Comparison of ENCODE assay signal across 8 cellular contexts in genomic region chr7:55255501-55256445, GRCh38.
DNase-seq lines count a peak whose midpoint lies in the region; ATAC-seq, FAIRE-seq and TF ChIP-seq lines count a peak whose summit lies in the region.

No MANE protein-coding gene starts in this region.

- no peaks in the 10 kb centered on the region for H3K79me2 ChIP-seq in HepG2 (ENCODE audit: insufficient read depth, low read length)

- H3K9ac ChIP-seq in HepG2 (ENCODE audit: insufficient read depth, low read depth, low read length) = peak overlapping the region; percentile 48

- BruUV-seq in HepG2 (replicated peaks; lab: Mats Ljungman, UMichigan) = no TSS peak

- intact Hi-C loops in HepG2 (cut with micrococcal nuclease; ENCODE audit: unreplicated experiment) = loop anchor here (1.0 to 2.0 kb wide), 7 partner anchors 67 to 481 kb away; no protein-coding TSS in a partner anchor

- TF ChIP-seq POLR2A in A549 (IDR thresholded peaks at IDR 0.05; ENCODE audit: low read length) (no peak), HepG2 (IDR thresholded peaks at IDR 0.05; ENCODE audit: insufficient read depth in 1 of 2, low read depth in 2 of 2, low read length in 2 of 2) (no peak)

- H3K4me3 ChIP-seq in A549 (peak overlapping the region; percentile 69), coronary artery (peak overlapping the region; percentile 74), HepG2 (replicated peaks in 1 of 3; ENCODE audit: insufficient read depth in 1 of 3, low read depth in 2 of 3, low read length in 3 of 3) (peak overlapping the region; percentile 47 to 76 (median 48))

- 28% methylated on average over 38 of the region's 43 CpGs for WGBS in A549 (ENCODE audit: missing lambda C conversion rate)
- WGBS in HepG2 (ENCODE audit: low lambda C conversion rate) = 31% methylated on average over 16 of the region's 43 CpGs

- H3K36me3 ChIP-seq in HepG2 (replicated peaks in 1 of 2; ENCODE audit: control insufficient read depth in 1 of 2, insufficient read depth in 2 of 2, low read length in 2 of 2) = no peaks in the 10 kb centered on the region

- FAIRE-seq in A549 (lab: Jason Lieb, UNC) (no peak), GM18507 (lab: Jason Lieb, UNC) (peak; percentile 69), HepG2 (lab: Jason Lieb, UNC) (no peak)

- peaks cover 0 to 23% of the 10 kb centered on the region in 2 experiments; a peak in 3 of 5 replicates for H3K27me3 ChIP-seq in HepG2 (ENCODE audit: control insufficient read depth in 1 of 2, insufficient read depth in 2 of 2, low read length in 2 of 2)

- TF ChIP-seq EP300 in A549 (IDR thresholded peaks at IDR 0.05) = no peak
- no peak for TF ChIP-seq EP300 in HepG2 (IDR thresholded peaks at IDR 0.05; ENCODE audit: low read depth in 2 of 2, low read length in 2 of 2)
- no peak for TF ChIP-seq EP300 in HepG2 (CRISPR knock-in tag; IDR thresholded peaks at IDR 0.05; ENCODE audit: borderline replicate concordance)

- POLR2A ChIA-PET in A549 (lab: Yijun Ruan, JAX) (interaction anchor here (1.5 to 2.3 kb wide), 4 partner anchors 110 to 496 kb away, joined by 7 to 12 read pairs (median 9); partner anchors contain the start of gene SEC61G), HepG2 (lab: Yijun Ruan, JAX) (interaction anchor here (0.7 to 3.0 kb wide), 7 partner anchors 67 to 496 kb away, joined by 3 to 17 read pairs (median 5); partner anchors contain the start of gene SEC61G)

- CTCF ChIA-PET in A549 (lab: Yijun Ruan, JAX) = interaction anchor here (0.6 to 12.6 kb wide), 118 partner anchors 12 to 705 kb away, joined by 3 to 742 read pairs (median 5); partner anchors contain the start of genes EGFR, LANCL2 and SEC61G
- CTCF ChIA-PET in HepG2 (lab: Yijun Ruan, JAX; ENCODE audit: low intra/inter-chr PET ratio, low total read pairs) = interaction anchor here (0.7 to 3.8 kb wide), 8 partner anchors 103 to 484 kb away, joined by 3 to 98 read pairs (median 4); no protein-coding TSS in a partner anchor

- no peaks in the 10 kb centered on the region for H3K9me3 ChIP-seq in A549
- H3K9me3 ChIP-seq in HepG2 (ENCODE audit: low read length) = no peaks in the 10 kb centered on the region

- in situ Hi-C loops in HepG2 (cut with HindIII; ENCODE audit: extremely low pct_ligation_motif_present, low pct_unique_long_range_greater_than_20kb) = loop anchor here (10.0 kb wide), 1 partner anchor 111 kb away; no protein-coding TSS in a partner anchor

- H4K20me1 ChIP-seq in HepG2 (ENCODE audit: insufficient read depth, low read length) = no peaks in the 10 kb centered on the region

- H3K4me2 ChIP-seq in A549 (peak overlapping the region; percentile 96), HepG2 (ENCODE audit: low read depth, low read length) (peak overlapping the region; percentile 89)

- peak; percentile 89 to 91 for ATAC-seq in A549
- ATAC-seq in HG03025 (IDR thresholded peaks at IDR 0.05; ENCODE audit: low FRiP score, unreplicated experiment) = peak; percentile 89
- ATAC-seq in HepG2 = peak; percentile 91

- TF ChIP-seq CTCF in A549 (IDR thresholded peaks at IDR 0.05) (peak; percentile 82), coronary artery (IDR thresholded peaks at IDR 0.05) (peak; percentile 82), HepG2 (CRISPR knock-in tag; IDR thresholded peaks at IDR 0.05) (peak; percentile 97)

- H3K27ac ChIP-seq in A549 (peak overlapping the region; percentile 91 to 95), coronary artery (no peak overlapping the region), HepG2 (ENCODE audit: extremely low read length, insufficient read depth, low read length) (no peak overlapping the region)

- DNase-seq in A549 (ENCODE audit: low read depth in 1 of 2, low spot score in 1 of 2) = peak; percentile 71 to 85
- DNase-seq in GM18507 (ENCODE audit: extremely low spot score, insufficient read length, low read depth) = peak; percentile 65
- DNase-seq in NCI-H2196 (lab: John Stamatoyannopoulos, UW; ENCODE audit: unreplicated experiment) = peak; percentile 83
- DNase-seq in activated CD4-positive, alpha-beta T cell treated with anti-CD3 and anti-CD28 coated beads for 4 hours = peak; percentile 56 to 69
- peak; percentile 85 for DNase-seq in coronary artery (ENCODE audit: low spot score)
- DNase-seq in HepG2 (ENCODE audit: low spot score) = peak; percentile 61
- DNase-seq in stimulated activated CD4-positive, alpha-beta T cell treated with anti-CD3 and anti-CD28 coated beads, Interleukin-2, amount 100 ng/mL, for 48 hours = peak; percentile 72 to 84

- H3K4me1 ChIP-seq in A549 (peaks cover 4% of the 10 kb centered on the region; the same call in 1 of the 3 replicates), HepG2 (ENCODE audit: insufficient read depth, low read length) (peaks cover 17% of the 10 kb centered on the region)

- H2AFZ ChIP-seq in HepG2 (ENCODE audit: low read length) = no peak overlapping the region

- peak; percentile 91 to 94 for TF ChIP-seq RAD21 in A549 (conservative IDR thresholded peaks at IDR 0.05 in 1 of 2, IDR thresholded peaks at IDR 0.05 in 1 of 2)
- peak; percentile 96 for TF ChIP-seq RAD21 in HepG2 (CRISPR knock-in tag; IDR thresholded peaks at IDR 0.05)

TF ChIP-seq in A549, 52 proteins besides CTCF, POLR2A, EP300 and RAD21 (continues in another document):
- TF ChIP-seq USF2 (IDR thresholded peaks at IDR 0.05) (peak; percentile 49), MAX (IDR thresholded peaks at IDR 0.05) (peak; percentile 90), RCOR1 (IDR thresholded peaks at IDR 0.05; ENCODE audit: low read depth, low read length) (no peak), MAZ (IDR thresholded peaks at IDR 0.05; ENCODE audit: borderline replicate concordance, low read depth, low read length) (no peak), NPAS2 (CRISPR knock-in tag; IDR thresholded peaks at IDR 0.05; ENCODE audit: borderline replicate concordance) (no peak), JUNB (IDR thresholded peaks at IDR 0.05) (no peak), MYC (IDR thresholded peaks at IDR 0.05; ENCODE audit: borderline replicate concordance, low read length) (peak; percentile 39; the same call in 1 of the 2 replicates), ELK1 (IDR thresholded peaks at IDR 0.05; ENCODE audit: low read depth, low read length) (no peak), HOXB13 (CRISPR knock-in tag; IDR thresholded peaks at IDR 0.05; ENCODE audit: low read depth) (no peak), CHD4 (IDR thresholded peaks at IDR 0.05; ENCODE audit: borderline replicate concordance) (no peak), CEBPB (IDR thresholded peaks at IDR 0.05) (no peak)

TF ChIP-seq in HepG2, 621 proteins besides CTCF, POLR2A, EP300 and RAD21 (continues in another document):
- TF ChIP-seq ZNF883 (CRISPR knock-in tag; IDR thresholded peaks at IDR 0.05; ENCODE audit: not compliant biosample characterization) (peak; percentile 14), ZNF629 (CRISPR knock-in tag; conservative IDR thresholded peaks at IDR 0.05) (0 out of 2 replicates have a peak, but pooled peaks have one; percentile 8), ZNF720 (CRISPR knock-in tag; IDR thresholded peaks at IDR 0.05) (no peak), HNRNPLL (IDR thresholded peaks at IDR 0.05; ENCODE audit: low read depth, low read length, poor library complexity, severe bottlenecking) (peak; percentile 43), STAG1 (CRISPR knock-in tag; IDR thresholded peaks at IDR 0.05) (peak; percentile 99), SALL1 (CRISPR knock-in tag; IDR thresholded peaks at IDR 0.05) (peak; percentile 63), MEF2D (CRISPR knock-in tag; IDR thresholded peaks at IDR 0.05) (peak; percentile 74), SMC3 (IDR thresholded peaks at IDR 0.05; ENCODE audit: low read length) (peak; percentile 50; the same call in 1 of the 2 replicates), XRCC5 (optimal IDR thresholded peaks at IDR 0.05; ENCODE audit: low read length) (peak; percentile 70), ZNF687 (CRISPR knock-in tag; IDR thresholded peaks at IDR 0.05) (peak; percentile 15; the same call in 1 of the 2 replicates), IRF9 (CRISPR knock-in tag; IDR thresholded peaks at IDR 0.05; ENCODE audit: borderline replicate concordance) (0 out of 2 replicates have a peak, but pooled peaks have one; percentile 5)

Comparison
In these comparisons a context has a peak if more than half of its experiments do, and no peak if none do; other contexts are left out.
1. H3K27ac ChIP-seq: peak in A549 (2 of 2); none in coronary artery (0 of 2) and HepG2 (single experiment).
2. Of the 38 proteins assayed by ChIP-seq in both HepG2 and A549: peak only in HepG2: BHLHE40, CHD2, FOSL2, HDAC2, MAZ and RNF2; only in A549: MAFK and USF2; in both: CTCF, MAX, MYC, RAD21 and SMC3; in neither: 24; mixed calls (peak in some experiments, not most) for 1.
3. Peak in every context shown above with its lines, with median percentiles within 50 percentile points of each other: ATAC-seq, DNase-seq, H3K4me3 ChIP-seq and CTCF ChIP-seq.